9 cellular contexts compared by ENCODE assay signal in genomic region chr12:121990692-121991603, GRCh38. TPM values are rescaled to one million over a fixed set of nuclear protein-coding genes. Genes with fewer than 3 reads are reported as not detected.
DNase-seq lines count a peak whose midpoint lies in the region; ATAC-seq, FAIRE-seq and TF ChIP-seq lines count a peak whose summit lies in the region.
"Had no signal": no experiment of that assay in that cellular context is flagged by ENCODE, and none has a peak within 500 bp of the region (broad histone marks: within the 10 kb centered on the region; RNA-seq: fewer than 3 reads in every experiment).

No MANE protein-coding gene starts in this region.

- no peaks in the 10 kb centered on the region for H3K27me3 Mint-ChIP-seq in dendritic cell treated with granulocyte-macrophage colony-stimulating factor and Interleukin-4, amounts not matched to agents 40 ng/mL and 50 ng/mL, for 4 days

- no peak overlapping the region for H3K27ac ChIP-seq in uterus

- H3K4me3 ChIP-seq in uterus: no peak overlapping the region
- H3K4me3 ChIP-seq: GM23338 had no signal

- peak overlapping the region; percentile 78 for H3K27ac Mint-ChIP-seq in dendritic cell treated with granulocyte-macrophage colony-stimulating factor and Interleukin-4, amounts not matched to agents 40 ng/mL and 50 ng/mL, for 4 days
- H3K27ac Mint-ChIP-seq: GM23338 had no signal

- TF ChIP-seq CTCF in uterus (IDR thresholded peaks at IDR 0.05): no peak

- no peaks in the 10 kb centered on the region for H3K36me3 ChIP-seq in uterus

- DNase-seq in DMS53 treated with DMSO at 0.1 percent for 48 hours (lab: John Stamatoyannopoulos, UW; ENCODE audit: unreplicated experiment): peak; percentile 12
- DNase-seq in SK-N-DZ (ENCODE audit: low spot score): no peak
- no peak for DNase-seq in SKM-1 (lab: John Stamatoyannopoulos, UW; ENCODE audit: unreplicated experiment)
- DNase-seq in H54 (ENCODE audit: insufficient read length, low spot score): no peak
- no peak for DNase-seq in uterus

- no peak for FAIRE-seq in H54 (lab: Jason Lieb, UNC)

- no peaks in the 10 kb centered on the region for H3K9me3 Mint-ChIP-seq in dendritic cell treated with granulocyte-macrophage colony-stimulating factor and Interleukin-4, amounts not matched to agents 40 ng/mL and 50 ng/mL, for 4 days

- H3K4me3 Mint-ChIP-seq in dendritic cell treated with granulocyte-macrophage colony-stimulating factor and Interleukin-4, amounts not matched to agents 40 ng/mL and 50 ng/mL, for 4 days: no peak overlapping the region
- H3K4me3 Mint-ChIP-seq: GM23338 had no signal

- H3K36me3 Mint-ChIP-seq in dendritic cell treated with granulocyte-macrophage colony-stimulating factor and Interleukin-4, amounts not matched to agents 40 ng/mL and 50 ng/mL, for 4 days (ENCODE audit: low read depth): no peaks in the 10 kb centered on the region

- peaks cover 40% of the 10 kb centered on the region for H3K4me1 Mint-ChIP-seq in dendritic cell treated with granulocyte-macrophage colony-stimulating factor and Interleukin-4, amounts not matched to agents 40 ng/mL and 50 ng/mL, for 4 days (ENCODE audit: low read depth)
- H3K4me1 Mint-ChIP-seq: GM23338 had no signal

- peak; percentile 83 for ATAC-seq in HG03108 (IDR thresholded peaks at IDR 0.05; ENCODE audit: unreplicated experiment)
- ATAC-seq: GM23338 had no signal

- H3K4me1 ChIP-seq in uterus: no peaks in the 10 kb centered on the region

- no peaks in the 10 kb centered on the region for H3K9me3 ChIP-seq in uterus

- H3K27me3 ChIP-seq in uterus: no peaks in the 10 kb centered on the region

- TF ChIP-seq POLR2A in GM19193 (IDR thresholded peaks at IDR 0.05; ENCODE audit: extremely low read depth, insufficient read depth, insufficient read length) (peak; percentile 27), H54 (IDR thresholded peaks at IDR 0.05; ENCODE audit: low read depth, low read length) (no peak), uterus (IDR thresholded peaks at IDR 0.05) (no peak)

- intact Hi-C loops in dendritic cell treated with granulocyte-macrophage colony-stimulating factor and Interleukin-4, amounts not matched to agents 40 ng/mL and 50 ng/mL, for 4 days (cut with micrococcal nuclease): no loop called here
- intact Hi-C loops in uterus (cut with DNase I; ENCODE audit: low total_unique reads): no loop called here

RNA-seq across cellular contexts. Expression of gene BCL7A, which starts 30.7 kb away (rescaled TPM):
- 57.4 and 60.7 TPM in 2 replicates for polyA plus RNA-seq in SK-N-DZ (2014; cell fraction: cytosol; rRNA removed)
- polyA plus RNA-seq in SK-N-DZ (2014; cell fraction: nucleus; rRNA removed): 21.8 and 23.0 TPM in 2 replicates
- 10 to 100 TPM in 1 of 4 donors, 1 to 10 TPM in 1, under 1 TPM in 2; 0.26 to 12.2 (median 4.2) TPM for total RNA-seq in uterus
